Comparison of ENCODE assay signal across 23 cellular contexts in genomic region chr12:71646512-71646911, GRCh38.
"Had no signal": no experiment of that assay in that cellular context is flagged by ENCODE, and none has a peak within 500 bp of the region (broad histone marks: within the 10 kb centered on the region; RNA-seq: fewer than 3 reads in every experiment).

No MANE protein-coding gene starts in this region.

- H3K27me3 Mint-ChIP-seq: activated CD4-positive, alpha-beta T cell treated with anti-CD3 and anti-CD28 coated beads for 36 hours; dendritic cell treated with granulocyte-macrophage colony-stimulating factor and Interleukin-4, amounts not matched to agents 40 ng/mL and 50 ng/mL, for 4 days; naive B cell; stimulated activated memory B cell treated with anti-CD40 and anti-IgM and Interleukin-4, amounts not matched to agents 10 μg/mL and 1 μg/mL and 100 μg/mL, for 72 hours; T-cell had no signal

- H3K9me3 Mint-ChIP-seq: dendritic cell treated with granulocyte-macrophage colony-stimulating factor and Interleukin-4, amounts not matched to agents 40 ng/mL and 50 ng/mL, for 4 days; mesothelial cell of epicardium; naive B cell; stimulated activated memory B cell treated with anti-CD40 and anti-IgM and Interleukin-4, amounts not matched to agents 10 μg/mL and 1 μg/mL and 100 μg/mL, for 72 hours; T-cell; T-helper 2 cell treated with Interferon-gamma antibody and Interleukin-4, amounts not matched to agents 5 μg/mL and 100 μg/mL, for 36 hours had no signal

- ATAC-seq: activated CD4-positive, alpha-beta T cell treated with anti-CD3 and anti-CD28 coated beads for 36 hours; heart right ventricle; psoas muscle; stimulated activated memory B cell treated with anti-CD40 and anti-IgM and Interleukin-4, amounts not matched to agents 10 μg/mL and 1 μg/mL and 100 μg/mL, for 72 hours; T-cell had no signal

- H3K4me3 Mint-ChIP-seq: activated CD4-positive, alpha-beta T cell treated with anti-CD3 and anti-CD28 coated beads for 36 hours; dendritic cell treated with granulocyte-macrophage colony-stimulating factor and Interleukin-4, amounts not matched to agents 40 ng/mL and 50 ng/mL, for 4 days; mesothelial cell of epicardium; naive B cell; stimulated activated memory B cell treated with anti-CD40 and anti-IgM and Interleukin-4, amounts not matched to agents 10 μg/mL and 1 μg/mL and 100 μg/mL, for 72 hours; T-cell; T-helper 2 cell treated with Interferon-gamma antibody and Interleukin-4, amounts not matched to agents 5 μg/mL and 100 μg/mL, for 36 hours had no signal

- H3K27ac Mint-ChIP-seq: activated CD4-positive, alpha-beta T cell treated with anti-CD3 and anti-CD28 coated beads for 36 hours; mesothelial cell of epicardium; stimulated activated memory B cell treated with anti-CD40 and anti-IgM and Interleukin-4, amounts not matched to agents 10 μg/mL and 1 μg/mL and 100 μg/mL, for 72 hours; T-helper 2 cell treated with Interferon-gamma antibody and Interleukin-4, amounts not matched to agents 5 μg/mL and 100 μg/mL, for 36 hours had no signal

- DNase-seq: activated CD4-positive, alpha-beta T cell treated with anti-CD3 and anti-CD28 coated beads for 36 hours; activated CD4-positive, alpha-beta T cell treated with anti-CD3 and anti-CD28 coated beads, Interleukin-2, amount 50 U/mL, for 48 hours; activated CD4-positive, CD25-positive, alpha-beta regulatory T cell; activated CD8-positive, alpha-beta memory T cell treated with anti-CD3 and anti-CD28 coated beads, Interleukin-2, amount 50 U/mL, for 4 hours; activated gamma-delta T cell treated with Interleukin-2 at 50 U/mL for 16 hours; activated T-cell treated with anti-CD3 and anti-CD28 coated beads, Interleukin-2, amount 50 U/mL, for 1 hour; amniotic stem cell; central memory CD4-positive, alpha-beta T cell; esophagus squamous epithelium; foreskin melanocyte; heart right ventricle; naive B cell; nucleus accumbens; psoas muscle; stimulated activated CD4-positive, alpha-beta T cell treated with anti-CD3 and anti-CD28 coated beads, Interleukin-1b, Interleukin-23, amount 100 ng/mL, for 48 hours; stimulated activated CD4-positive, alpha-beta T cell treated with anti-CD3 and anti-CD28 coated beads, Interleukin-4, amount 100 ng/mL, for 4 hours; stimulated activated CD8-positive, alpha-beta memory T cell treated with anti-CD3 and anti-CD28 coated beads, Interleukin-4, amount 100 ng/mL, for 48 hours; T-cell; tibial artery had no signal
